8 cellular contexts compared by ENCODE assay signal in the genomic region with DNA sequence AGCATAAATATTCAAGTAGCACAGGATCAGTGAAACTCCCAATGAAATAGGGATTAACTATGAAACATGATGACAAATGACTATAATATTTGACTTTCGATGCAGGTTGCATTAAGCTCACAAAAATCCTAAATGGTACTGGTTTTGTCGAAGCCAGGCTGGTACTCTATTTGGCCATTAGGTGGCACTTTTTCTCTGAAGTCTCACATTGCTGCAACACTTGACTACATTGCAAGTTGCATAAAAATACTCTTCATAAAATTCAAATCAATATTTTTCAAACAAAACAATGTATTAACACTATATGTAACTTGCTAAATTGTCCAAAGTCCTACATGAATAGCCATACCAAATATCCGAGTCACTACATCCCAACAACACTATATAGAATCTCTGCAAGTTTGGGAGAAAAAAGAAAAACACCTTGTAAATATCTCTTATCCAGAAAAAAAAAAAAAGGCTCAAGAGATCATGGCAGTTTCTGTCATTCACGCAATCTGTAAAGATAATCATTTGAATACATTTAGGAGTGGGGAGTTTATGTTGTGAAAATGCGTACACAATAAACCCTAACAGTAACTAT. TPM values are rescaled to one million over a fixed set of nuclear protein-coding genes. Genes with fewer than 3 reads are reported as not detected.
DNase-seq lines count a peak whose midpoint lies in the region; ATAC-seq and TF ChIP-seq lines count a peak whose summit lies in the region.

No MANE protein-coding gene starts in this region.

- DNase-seq in NCI-H1694 treated with DMSO at 0.1 percent for 48 hours (lab: John Stamatoyannopoulos, UW): peak; percentile 17
- no peak for DNase-seq in NCI-H1694 (lab: John Stamatoyannopoulos, UW)
- peak; percentile 46 for DNase-seq in NCI-H82 (lab: John Stamatoyannopoulos, UW)
- DNase-seq in cardiac fibroblast (ENCODE audit: low read depth in 2 of 2): peak; percentile 75 to 79
- DNase-seq in kidney glomerular epithelial cell (lab: John Stamatoyannopoulos, UW): peak; percentile 21
- DNase-seq in type B pancreatic cell (ENCODE audit: extremely low spot score, unreplicated experiment): no peak

- no peaks in the 10 kb centered on the region for H3K4me1 Mint-ChIP-seq in type B pancreatic cell (ENCODE audit: unreplicated experiment)

- TF ChIP-seq CTCF in cardiac fibroblast (IDR thresholded peaks at IDR 0.05; ENCODE audit: low read depth, low read length) (peak; percentile 74), type B pancreatic cell (conservative IDR thresholded peaks at IDR 0.05) (peak; percentile 91)

- peaks cover 8% of the 10 kb centered on the region for H3K36me3 Mint-ChIP-seq in type B pancreatic cell

- H3K4me3 Mint-ChIP-seq in type B pancreatic cell: no peak overlapping the region

- H3K4me3 ChIP-seq in cardiac fibroblast (replicated peaks in 1 of 2; ENCODE audit: low read depth in 2 of 2, low read length in 2 of 2): no peak overlapping the region

- no peak overlapping the region for H3K27ac Mint-ChIP-seq in type B pancreatic cell

- no peaks in the 10 kb centered on the region for H3K9me3 Mint-ChIP-seq in type B pancreatic cell

- ATAC-seq in HG02678 (IDR thresholded peaks at IDR 0.05; ENCODE audit: unreplicated experiment): peak; percentile 22
- no peak for ATAC-seq in GM18520 (IDR thresholded peaks at IDR 0.05; ENCODE audit: unreplicated experiment)

- no peaks in the 10 kb centered on the region for H3K27me3 Mint-ChIP-seq in type B pancreatic cell

RNA-seq across cellular contexts. Expression of gene RTTN, which starts 9.5 kb away (rescaled TPM):
- 10.6 and 29.3 TPM in 2 replicates for total RNA-seq in type B pancreatic cell (ENCODE audit: low replicate concordance)

Comparison
In these comparisons a context has a peak if more than half of its experiments do, and no peak if none do; other contexts are left out.
1. DNase-seq: peak in NCI-H1694 treated with DMSO at 0.1 percent for 48 hours (single experiment), NCI-H82 (single experiment), cardiac fibroblast (2 of 2) and kidney glomerular epithelial cell (single experiment); none in NCI-H1694 (single experiment) and type B pancreatic cell (single experiment).